8 cellular contexts compared by ENCODE assay signal in the genomic region with DNA sequence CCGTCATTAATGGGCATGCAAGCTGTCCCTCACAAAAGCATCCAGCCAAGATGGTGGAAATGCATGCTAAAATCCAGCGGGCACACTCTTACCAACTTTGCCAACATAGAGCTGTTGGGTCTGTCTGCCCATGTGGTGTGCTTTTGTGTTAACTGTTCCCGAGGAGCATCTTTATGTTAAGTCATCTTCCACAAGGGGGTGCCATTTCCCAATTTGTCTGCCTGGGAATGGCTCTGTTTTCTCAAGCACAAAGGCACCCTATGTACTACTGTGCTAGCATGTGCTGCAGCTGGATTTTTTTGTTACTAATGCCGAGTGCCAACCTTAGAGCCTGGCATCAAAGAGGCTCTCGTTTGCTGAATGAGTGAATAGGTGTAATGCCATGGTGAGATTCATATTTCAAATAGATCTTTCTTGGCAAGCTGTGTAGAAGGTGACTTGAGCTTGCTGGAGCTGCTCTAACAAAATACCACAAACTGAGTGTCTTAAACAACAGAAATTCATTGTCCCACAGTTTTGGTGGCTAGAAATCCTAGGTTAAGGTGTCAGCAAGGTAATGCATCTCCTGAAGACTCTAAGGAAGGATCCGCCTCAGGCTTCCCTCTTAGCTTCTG.
DNase-seq lines count a peak whose midpoint lies in the region; ATAC-seq and TF ChIP-seq lines count a peak whose summit lies in the region.

No MANE protein-coding gene starts in this region.

- DNase-seq in ELR (ENCODE audit: low read depth) (peak; percentile 82), NCI-H446 treated with DMSO at 0.1 percent for 48 hours (lab: John Stamatoyannopoulos, UW) (peak; percentile 27), heart right ventricle (peak in 1 of 2 donors; percentile 20), retina (peak; percentile 83), DMS79 (lab: John Stamatoyannopoulos, UW) (no peak)
- peak; percentile 42 to 52 for DNase-seq in activated T-cell treated with anti-CD3 and anti-CD28 coated beads, Interleukin-2, amount 50 U/mL, for 72 hours

- peaks cover 0 to under 1% of the 10 kb centered on the region in 2 donors for H3K9me3 Mint-ChIP-seq in activated T-cell treated with anti-CD3 and anti-CD28 coated beads, Interleukin-2, amount 50 U/mL, for 72 hours

- intact Hi-C loops in heart right ventricle (cut with DNase I): loop anchor here in 1 of 10 donors (5.0 kb wide), 1 partner anchor 321 kb away; no protein-coding TSS in a partner anchor

- WGBS in heart right ventricle, 2 donors: 24 to 30% methylated on average over 6 of the region's 6 CpGs

- no peak overlapping the region for H3K27ac ChIP-seq in heart right ventricle

- no peaks in the 10 kb centered on the region for H3K36me3 Mint-ChIP-seq in activated T-cell treated with anti-CD3 and anti-CD28 coated beads, Interleukin-2, amount 50 U/mL, for 72 hours (ENCODE audit: insufficient read depth in 2 of 2)

- no peaks in the 10 kb centered on the region for H3K9me3 ChIP-seq in heart right ventricle

- ATAC-seq in GM19463 (IDR thresholded peaks at IDR 0.05; ENCODE audit: unreplicated experiment) (peak; percentile 97), HG03442 (IDR thresholded peaks at IDR 0.05; ENCODE audit: unreplicated experiment) (peak; percentile 96), heart right ventricle (peak in 1 of 8 donors; percentile 63)
- ATAC-seq in activated T-cell treated with anti-CD3 and anti-CD28 coated beads, Interleukin-2, amount 50 U/mL, for 72 hours (replicated peaks in 1 of 2): peak; percentile 50 to 62

- no peaks in the 10 kb centered on the region for H3K27me3 Mint-ChIP-seq in activated T-cell treated with anti-CD3 and anti-CD28 coated beads, Interleukin-2, amount 50 U/mL, for 72 hours (ENCODE audit: low read depth)

- no peaks in the 10 kb centered on the region for H3K4me1 Mint-ChIP-seq in activated T-cell treated with anti-CD3 and anti-CD28 coated beads, Interleukin-2, amount 50 U/mL, for 72 hours (ENCODE audit: low read depth)

- H3K4me3 ChIP-seq in heart right ventricle: no peak overlapping the region

- H3K27me3 ChIP-seq in heart right ventricle: peaks cover 0 to 3% (median 0%) of the 10 kb centered on the region in 7 donors

- H3K4me3 Mint-ChIP-seq in activated T-cell treated with anti-CD3 and anti-CD28 coated beads, Interleukin-2, amount 50 U/mL, for 72 hours: no peak overlapping the region

- H3K27ac Mint-ChIP-seq in activated T-cell treated with anti-CD3 and anti-CD28 coated beads, Interleukin-2, amount 50 U/mL, for 72 hours: no peak overlapping the region

- H3K36me3 ChIP-seq in heart right ventricle: no peaks in the 10 kb centered on the region

- TF ChIP-seq CTCF in heart right ventricle (IDR thresholded peaks at IDR 0.05): peak in 7 of 9 donors; percentile 35 to 53 (median 42)

- no peaks in the 10 kb centered on the region for H3K4me1 ChIP-seq in heart right ventricle
